Comparison of ENCODE assay signal across 1 cellular context in genomic region chr6:150891886-150892485, GRCh38.
TF ChIP-seq lines count a peak whose summit lies in the region.

No MANE protein-coding gene starts in this region.

TF ChIP-seq in HepG2, 621 proteins besides CTCF, POLR2A, EP300 and RAD21 (continued from another document):
- TF ChIP-seq ZNF704 (CRISPR knock-in tag; IDR thresholded peaks at IDR 0.05; ENCODE audit: borderline replicate concordance): no peak
- peak; percentile 32 for TF ChIP-seq XRCC5 (optimal IDR thresholded peaks at IDR 0.05; ENCODE audit: low read length)
- 0 out of 4 replicates have a peak, but pooled peaks of 1 of the 2 experiments have one; percentile 41 for TF ChIP-seq HMGXB4 (CRISPR knock-in tag; IDR thresholded peaks at IDR 0.05; ENCODE audit: borderline replicate concordance in 1 of 2, low read depth in 1 of 2)
- TF ChIP-seq ZNF713 (CRISPR knock-in tag; IDR thresholded peaks at IDR 0.05): no peak
- TF ChIP-seq NFATC3 (CRISPR knock-in tag; IDR thresholded peaks at IDR 0.05): no peak
- TF ChIP-seq ZSCAN30 (CRISPR knock-in tag; IDR thresholded peaks at IDR 0.05): no peak
- TF ChIP-seq NCOA1 (CRISPR knock-in tag; IDR thresholded peaks at IDR 0.05): no peak
- no peak for TF ChIP-seq ZNF83 (CRISPR knock-in tag; IDR thresholded peaks at IDR 0.05; ENCODE audit: borderline replicate concordance)
- TF ChIP-seq ELF3 (CRISPR knock-in tag; IDR thresholded peaks at IDR 0.05): 0 out of 2 replicates have a peak, but pooled peaks have one; percentile 8
- TF ChIP-seq ATM (IDR thresholded peaks at IDR 0.05; ENCODE audit: borderline replicate concordance): no peak
- TF ChIP-seq, protein P1, sequence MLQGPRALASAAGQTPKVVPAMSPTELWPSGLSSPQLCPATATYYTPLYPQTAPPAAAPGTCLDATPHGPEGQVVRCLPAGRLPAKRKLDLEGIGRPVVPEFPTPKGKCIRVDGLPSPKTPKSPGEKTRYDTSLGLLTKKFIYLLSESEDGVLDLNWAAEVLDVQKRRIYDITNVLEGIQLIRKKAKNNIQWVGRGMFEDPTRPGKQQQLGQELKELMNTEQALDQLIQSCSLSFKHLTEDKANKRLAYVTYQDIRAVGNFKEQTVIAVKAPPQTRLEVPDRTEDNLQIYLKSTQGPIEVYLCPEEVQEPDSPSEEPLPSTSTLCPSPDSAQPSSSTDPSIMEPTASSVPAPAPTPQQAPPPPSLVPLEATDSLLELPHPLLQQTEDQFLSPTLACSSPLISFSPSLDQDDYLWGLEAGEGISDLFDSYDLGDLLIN (CRISPR knock-in tag; IDR thresholded peaks at IDR 0.05; ENCODE audit: borderline replicate concordance): no peak
- no peak for TF ChIP-seq ZFP36L2 (CRISPR knock-in tag; IDR thresholded peaks at IDR 0.05)
- TF ChIP-seq SAP130 (CRISPR knock-in tag; IDR thresholded peaks at IDR 0.05; ENCODE audit: low read depth): peak; percentile 29; the same call in 1 of the 2 replicates
- TF ChIP-seq SMAD3 (CRISPR knock-in tag; IDR thresholded peaks at IDR 0.05): 0 out of 2 replicates have a peak, but pooled peaks have one; percentile 21
- no peak for TF ChIP-seq NR1H2 (CRISPR knock-in tag; IDR thresholded peaks at IDR 0.05; ENCODE audit: borderline replicate concordance, low read depth)
- TF ChIP-seq MEIS1 (CRISPR knock-in tag; IDR thresholded peaks at IDR 0.05; ENCODE audit: borderline replicate concordance): no peak
- no peak for TF ChIP-seq TAF15 (IDR thresholded peaks at IDR 0.05; ENCODE audit: low read depth, low read length, poor library complexity, severe bottlenecking)
- peak; percentile 69 for TF ChIP-seq TEAD3 (CRISPR knock-in tag; optimal IDR thresholded peaks at IDR 0.05; ENCODE audit: borderline replicate concordance)
- no peak for TF ChIP-seq MIER3 (CRISPR knock-in tag; IDR thresholded peaks at IDR 0.05; ENCODE audit: borderline replicate concordance)
- TF ChIP-seq PAWR (CRISPR knock-in tag; IDR thresholded peaks at IDR 0.05; ENCODE audit: borderline replicate concordance): no peak
- TF ChIP-seq ZNF747 (CRISPR knock-in tag; IDR thresholded peaks at IDR 0.05; ENCODE audit: borderline replicate concordance): no peak
- TF ChIP-seq ZNF460 (CRISPR knock-in tag; IDR thresholded peaks at IDR 0.05; ENCODE audit: borderline replicate concordance): no peak
- TF ChIP-seq HCFC1 (IDR thresholded peaks at IDR 0.05; ENCODE audit: low read depth, low read length): no peak
- TF ChIP-seq U2AF2 (IDR thresholded peaks at IDR 0.05; ENCODE audit: low read depth, low read length): no peak
- TF ChIP-seq KDM6A (CRISPR knock-in tag; IDR thresholded peaks at IDR 0.05; ENCODE audit: low read depth): no peak
- TF ChIP-seq KAT2B (IDR thresholded peaks at IDR 0.05; ENCODE audit: borderline replicate concordance, low read depth, low read length): no peak
- 0 out of 2 replicates have a peak, but pooled peaks have one; percentile 66 for TF ChIP-seq KLF11 (CRISPR knock-in tag; IDR thresholded peaks at IDR 0.05)
- TF ChIP-seq MED13 (CRISPR knock-in tag; IDR thresholded peaks at IDR 0.05): no peak
- TF ChIP-seq ZNF891 (CRISPR knock-in tag; IDR thresholded peaks at IDR 0.05): no peak
- no peak for TF ChIP-seq DMAP1 (CRISPR knock-in tag; IDR thresholded peaks at IDR 0.05)
- TF ChIP-seq NCOA2 (CRISPR knock-in tag; IDR thresholded peaks at IDR 0.05): 0 out of 2 replicates have a peak, but pooled peaks have one; percentile 15
- no peak for TF ChIP-seq MBD4 (IDR thresholded peaks at IDR 0.05; ENCODE audit: borderline replicate concordance, low read length)
- TF ChIP-seq MIXL1 (CRISPR knock-in tag; IDR thresholded peaks at IDR 0.05): peak; percentile 39; the same call in 1 of the 2 replicates
- TF ChIP-seq YEATS2 (CRISPR knock-in tag; IDR thresholded peaks at IDR 0.05; ENCODE audit: borderline replicate concordance): 0 out of 2 replicates have a peak, but pooled peaks have one; percentile 43
- TF ChIP-seq SRSF4 (IDR thresholded peaks at IDR 0.05; ENCODE audit: low read depth, low read length, poor library complexity, severe bottlenecking): no peak
- no peak for TF ChIP-seq ZNF512B (CRISPR knock-in tag; IDR thresholded peaks at IDR 0.05; ENCODE audit: borderline replicate concordance)
- no peak for TF ChIP-seq ZMAT5 (CRISPR knock-in tag; IDR thresholded peaks at IDR 0.05; ENCODE audit: borderline replicate concordance, low read depth)
- no peak for TF ChIP-seq HNF1A (IDR thresholded peaks at IDR 0.05; ENCODE audit: low read depth)
- no peak for TF ChIP-seq HNF1A (CRISPR knock-in tag; IDR thresholded peaks at IDR 0.05; ENCODE audit: borderline replicate concordance)
- no peak for TF ChIP-seq ZNF775 (CRISPR knock-in tag; IDR thresholded peaks at IDR 0.05; ENCODE audit: borderline replicate concordance)
- TF ChIP-seq RBM22 (optimal IDR thresholded peaks at IDR 0.05; ENCODE audit: low read length): peak; percentile 78
- 0 out of 2 replicates have a peak, but pooled peaks have one; percentile 36 for TF ChIP-seq KDM2A (CRISPR knock-in tag; IDR thresholded peaks at IDR 0.05; ENCODE audit: borderline replicate concordance, low read depth)
- TF ChIP-seq GLI4 (CRISPR knock-in tag; IDR thresholded peaks at IDR 0.05; ENCODE audit: borderline replicate concordance): no peak
- no peak for TF ChIP-seq ONECUT2 (CRISPR knock-in tag; IDR thresholded peaks at IDR 0.05)
- TF ChIP-seq ZEB1 (IDR thresholded peaks at IDR 0.05; ENCODE audit: insufficient replicate concordance, low read depth): no peak
- peak; percentile 40; the same call in 1 of the 2 replicates for TF ChIP-seq GATAD2A (CRISPR knock-in tag; IDR thresholded peaks at IDR 0.05)
- no peak for TF ChIP-seq ZBTB3 (CRISPR knock-in tag; IDR thresholded peaks at IDR 0.05; ENCODE audit: borderline replicate concordance, low read depth)
- no peak for TF ChIP-seq JUND (CRISPR knock-in tag; IDR thresholded peaks at IDR 0.05)
- 0 out of 2 replicates have a peak, but pooled peaks have one; percentile 25 for TF ChIP-seq KDM3A (CRISPR knock-in tag; IDR thresholded peaks at IDR 0.05; ENCODE audit: low read depth)
- TF ChIP-seq ZC3H4 (CRISPR knock-in tag; IDR thresholded peaks at IDR 0.05; ENCODE audit: borderline replicate concordance): no peak
- no peak for TF ChIP-seq PHF21A (CRISPR knock-in tag; IDR thresholded peaks at IDR 0.05)
- TF ChIP-seq NFIB (CRISPR knock-in tag; IDR thresholded peaks at IDR 0.05; ENCODE audit: borderline replicate concordance): no peak
- no peak for TF ChIP-seq HOXD1 (CRISPR knock-in tag; IDR thresholded peaks at IDR 0.05)
- no peak for TF ChIP-seq TBL1XR1 (IDR thresholded peaks at IDR 0.05; ENCODE audit: borderline replicate concordance, low read length, partially characterized antibody)
